8 cellular contexts compared by ENCODE assay signal in the genomic region with DNA sequence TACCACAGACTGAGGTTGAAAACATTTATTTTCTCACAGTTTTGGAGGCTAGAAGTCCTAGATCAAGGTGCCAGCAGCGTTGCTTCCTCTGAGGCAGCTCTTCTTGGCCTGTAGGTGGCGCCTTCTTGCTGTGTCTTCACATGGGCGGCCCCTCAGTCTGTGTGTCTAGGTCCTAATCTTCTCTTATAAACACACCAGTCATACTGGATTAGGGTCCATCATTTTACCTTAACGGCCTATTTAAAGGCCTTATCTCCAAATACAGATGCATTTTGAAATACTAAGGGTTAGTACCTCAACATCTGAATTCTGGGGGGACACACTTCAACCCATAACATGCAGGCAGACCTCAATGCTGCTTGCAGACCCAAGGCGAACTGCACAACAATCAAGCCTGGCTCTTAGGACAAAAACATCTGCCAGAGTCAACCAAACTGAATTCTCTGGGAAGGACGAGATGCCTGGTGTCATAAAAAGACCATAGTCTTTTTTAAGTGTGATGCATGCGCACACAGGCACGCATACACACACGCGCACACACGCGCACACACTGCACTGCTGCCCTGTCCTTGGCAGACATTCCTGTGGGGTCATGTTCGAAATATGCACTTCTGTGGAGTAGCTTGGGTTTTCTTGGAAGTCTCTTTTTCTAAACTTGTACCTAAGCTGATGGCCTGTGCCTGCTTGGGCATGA. TPM values are rescaled to one million over a fixed set of nuclear protein-coding genes. Genes with fewer than 3 reads are reported as not detected.
DNase-seq lines count a peak whose midpoint lies in the region; ATAC-seq and TF ChIP-seq lines count a peak whose summit lies in the region.

No MANE protein-coding gene starts in this region.

- H3K4me3 ChIP-seq in colonic mucosa, result no peak overlapping the region

- CTCF ChIA-PET in GM10248 (lab: Yijun Ruan, JAX), result interaction anchor here (0.6 to 14.2 kb wide), 43 partner anchors 9 to 699 kb away, joined by 3 to 178 read pairs (median 4); no protein-coding TSS in a partner anchor

- H3K27ac ChIP-seq in colonic mucosa, result no peak overlapping the region

- H3K9me3 ChIP-seq in colonic mucosa, result no peaks in the 10 kb centered on the region

- peak; percentile 69 for DNase-seq in GM10248 (ENCODE audit: extremely low spot score)
- peak; percentile 38 for DNase-seq in NCI-H446 treated with DMSO at 0.1 percent for 48 hours (lab: John Stamatoyannopoulos, UW)
- peak; percentile 53 for DNase-seq in activated CD4-positive, alpha-beta T cell treated with anti-CD3 and anti-CD28 coated beads for 1 hour
- peak; percentile 70 for DNase-seq in colonic mucosa
- peak; percentile 89 for DNase-seq in medulla oblongata (ENCODE audit: extremely low spot score)
- DNase-seq in stimulated activated CD8-positive, alpha-beta memory T cell treated with anti-CD3 and anti-CD28 coated beads, Interleukin-15, amount 100 ng/mL, for 24 hours (ENCODE audit: low read depth), result peak; percentile 24
- no peak for DNase-seq in GOT3 (lab: John Stamatoyannopoulos, UW)

- no peaks in the 10 kb centered on the region for H3K36me3 ChIP-seq in colonic mucosa

- H3K9ac ChIP-seq in colonic mucosa (ENCODE audit: low read depth in 2 of 2, low read length in 2 of 2), result no peak overlapping the region

- no peaks in the 10 kb centered on the region for H3K27me3 ChIP-seq in colonic mucosa

- peak; percentile 32 for ATAC-seq in HG02973 (IDR thresholded peaks at IDR 0.05; ENCODE audit: unreplicated experiment)

- intact Hi-C loops in colonic mucosa (cut with DNase I), result no loop called here

- peak; percentile 94 for TF ChIP-seq CTCF in GM10248 (IDR thresholded peaks at IDR 0.05; ENCODE audit: control extremely low read depth, extremely low read depth, low read depth, missing control alignments)
- TF ChIP-seq CTCF in colonic mucosa (IDR thresholded peaks at IDR 0.05), result peak; percentile 76

- POLR2A ChIA-PET in GM10248 (lab: Yijun Ruan, JAX), result no interaction called here

- no peaks in the 10 kb centered on the region for H3K4me1 ChIP-seq in colonic mucosa

RNA-seq across cellular contexts. Expression of a gene that starts 4.3 kb away (rescaled TPM):
- 10 to 100 TPM; 28.4 to 34.9 TPM for total RNA-seq in colonic mucosa

RNA-seq across cellular contexts. Expression of a gene that starts 45.9 kb away (rescaled TPM):
- 100 to 1,000 TPM in 1 of 2 donors, 10 to 100 TPM in 1; 76.6 to 165 TPM for total RNA-seq in colonic mucosa
